Comparison of ENCODE assay signal across 1 cellular context in the genomic region with DNA sequence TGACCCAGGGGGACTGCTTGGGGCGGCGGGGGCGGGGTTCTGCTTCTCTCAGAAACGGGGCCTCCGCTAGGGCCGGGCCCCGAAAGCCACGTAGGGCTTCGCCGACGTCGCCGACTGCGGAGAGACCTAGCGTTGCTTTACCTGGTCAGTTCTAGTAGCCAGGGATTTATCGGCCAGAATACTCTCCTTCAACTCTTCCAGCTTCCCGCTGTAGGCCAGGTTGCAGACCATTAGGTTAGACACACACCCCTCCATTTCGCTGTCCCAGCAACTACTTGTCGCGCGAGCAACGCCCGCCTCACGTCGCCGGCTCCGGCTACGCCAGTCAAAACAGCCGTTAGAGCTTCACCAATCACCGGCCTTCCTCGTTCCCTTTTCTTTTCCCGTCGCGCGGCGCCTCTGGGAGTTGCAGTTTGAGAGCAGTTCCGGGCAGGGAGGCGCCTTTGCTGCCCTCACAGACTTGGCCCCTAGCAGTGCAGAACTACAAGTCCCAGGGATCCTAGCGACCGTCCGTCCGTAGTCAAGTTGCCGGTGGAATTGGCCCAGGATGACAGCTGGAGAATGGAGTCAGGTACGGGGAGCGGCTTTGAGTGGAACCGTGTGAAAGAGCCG.
TF ChIP-seq lines count a peak whose summit lies in the region.

A gene with protein sequence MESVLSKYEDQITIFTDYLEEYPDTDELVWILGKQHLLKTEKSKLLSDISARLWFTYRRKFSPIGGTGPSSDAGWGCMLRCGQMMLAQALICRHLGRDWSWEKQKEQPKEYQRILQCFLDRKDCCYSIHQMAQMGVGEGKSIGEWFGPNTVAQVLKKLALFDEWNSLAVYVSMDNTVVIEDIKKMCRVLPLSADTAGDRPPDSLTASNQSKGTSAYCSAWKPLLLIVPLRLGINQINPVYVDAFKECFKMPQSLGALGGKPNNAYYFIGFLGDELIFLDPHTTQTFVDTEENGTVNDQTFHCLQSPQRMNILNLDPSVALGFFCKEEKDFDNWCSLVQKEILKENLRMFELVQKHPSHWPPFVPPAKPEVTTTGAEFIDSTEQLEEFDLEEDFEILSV (plus strand): TSS at position 513 of the 612 bp plus-strand sequence. CDS start 49 bp downstream, at position 562.
A gene with protein sequence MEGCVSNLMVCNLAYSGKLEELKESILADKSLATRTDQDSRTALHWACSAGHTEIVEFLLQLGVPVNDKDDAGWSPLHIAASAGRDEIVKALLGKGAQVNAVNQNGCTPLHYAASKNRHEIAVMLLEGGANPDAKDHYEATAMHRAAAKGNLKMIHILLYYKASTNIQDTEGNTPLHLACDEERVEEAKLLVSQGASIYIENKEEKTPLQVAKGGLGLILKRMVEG (minus strand): TSS at position 277 of the 612 bp plus-strand sequence. CDS start 22 bp downstream, at position 255.

TF ChIP-seq in HEK293, 187 proteins besides CTCF, POLR2A, EP300 and RAD21 (continued from another document):
- TF ChIP-seq, protein P1, sequence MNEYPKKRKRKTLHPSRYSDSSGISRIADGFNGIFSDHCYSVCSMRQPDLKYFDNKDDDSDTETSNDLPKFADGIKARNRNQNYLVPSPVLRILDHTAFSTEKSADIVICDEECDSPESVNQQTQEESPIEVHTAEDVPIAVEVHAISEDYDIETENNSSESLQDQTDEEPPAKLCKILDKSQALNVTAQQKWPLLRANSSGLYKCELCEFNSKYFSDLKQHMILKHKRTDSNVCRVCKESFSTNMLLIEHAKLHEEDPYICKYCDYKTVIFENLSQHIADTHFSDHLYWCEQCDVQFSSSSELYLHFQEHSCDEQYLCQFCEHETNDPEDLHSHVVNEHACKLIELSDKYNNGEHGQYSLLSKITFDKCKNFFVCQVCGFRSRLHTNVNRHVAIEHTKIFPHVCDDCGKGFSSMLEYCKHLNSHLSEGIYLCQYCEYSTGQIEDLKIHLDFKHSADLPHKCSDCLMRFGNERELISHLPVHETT (tag by site-specific recombination; IDR thresholded peaks at IDR 0.05), result no peak
- TF ChIP-seq ZNF660 (tag by site-specific recombination; IDR thresholded peaks at IDR 0.05) (no peak; the same call in 1 of the 2 replicates), ZNF292 (tag by site-specific recombination; IDR thresholded peaks at IDR 0.05; ENCODE audit: borderline replicate concordance, low read depth) (no peak), ZNF747 (tag by site-specific recombination; IDR thresholded peaks at IDR 0.05) (no peak), ZNF530 (tag by site-specific recombination; IDR thresholded peaks at IDR 0.05; ENCODE audit: low read depth) (no peak), ZNF2 (tag by site-specific recombination; IDR thresholded peaks at IDR 0.05) (no peak), ZNF664 (tag by site-specific recombination; IDR thresholded peaks at IDR 0.05) (no peak), GFI1B (tag by site-specific recombination; IDR thresholded peaks at IDR 0.05) (no peak), ZNF391 (tag by site-specific recombination; IDR thresholded peaks at IDR 0.05; ENCODE audit: borderline replicate concordance, low read depth) (no peak), KLF10 (tag by site-specific recombination; IDR thresholded peaks at IDR 0.05) (peak; percentile 49; the same call in 1 of the 2 replicates), ZNF157 (tag by site-specific recombination; IDR thresholded peaks at IDR 0.05) (no peak), ZNF621 (tag by site-specific recombination; IDR thresholded peaks at IDR 0.05) (no peak), ZBTB21 (tag by site-specific recombination; IDR thresholded peaks at IDR 0.05) (no peak), ZNF37A (tag by site-specific recombination; IDR thresholded peaks at IDR 0.05) (no peak), ZNF629 (tag by site-specific recombination; IDR thresholded peaks at IDR 0.05) (no peak), HOXA7 (CRISPR knock-in tag; IDR thresholded peaks at IDR 0.05; ENCODE audit: borderline replicate concordance) (no peak), ZNF175 (tag by site-specific recombination; IDR thresholded peaks at IDR 0.05) (no peak), ZNF335 (tag by site-specific recombination; conservative IDR thresholded peaks at IDR 0.05) (peak; percentile 93), OSR2 (tag by site-specific recombination; IDR thresholded peaks at IDR 0.05) (no peak)
- TF ChIP-seq, protein P2, sequence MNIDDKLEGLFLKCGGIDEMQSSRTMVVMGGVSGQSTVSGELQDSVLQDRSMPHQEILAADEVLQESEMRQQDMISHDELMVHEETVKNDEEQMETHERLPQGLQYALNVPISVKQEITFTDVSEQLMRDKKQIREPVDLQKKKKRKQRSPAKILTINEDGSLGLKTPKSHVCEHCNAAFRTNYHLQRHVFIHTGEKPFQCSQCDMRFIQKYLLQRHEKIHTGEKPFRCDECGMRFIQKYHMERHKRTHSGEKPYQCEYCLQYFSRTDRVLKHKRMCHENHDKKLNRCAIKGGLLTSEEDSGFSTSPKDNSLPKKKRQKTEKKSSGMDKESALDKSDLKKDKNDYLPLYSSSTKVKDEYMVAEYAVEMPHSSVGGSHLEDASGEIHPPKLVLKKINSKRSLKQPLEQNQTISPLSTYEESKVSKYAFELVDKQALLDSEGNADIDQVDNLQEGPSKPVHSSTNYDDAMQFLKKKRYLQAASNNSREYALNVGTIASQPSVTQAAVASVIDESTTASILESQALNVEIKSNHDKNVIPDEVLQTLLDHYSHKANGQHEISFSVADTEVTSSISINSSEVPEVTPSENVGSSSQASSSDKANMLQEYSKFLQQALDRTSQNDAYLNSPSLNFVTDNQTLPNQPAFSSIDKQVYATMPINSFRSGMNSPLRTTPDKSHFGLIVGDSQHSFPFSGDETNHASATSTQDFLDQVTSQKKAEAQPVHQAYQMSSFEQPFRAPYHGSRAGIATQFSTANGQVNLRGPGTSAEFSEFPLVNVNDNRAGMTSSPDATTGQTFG (tag by site-specific recombination; IDR thresholded peaks at IDR 0.05; ENCODE audit: borderline replicate concordance), result no peak
- TF ChIP-seq, protein P3, sequence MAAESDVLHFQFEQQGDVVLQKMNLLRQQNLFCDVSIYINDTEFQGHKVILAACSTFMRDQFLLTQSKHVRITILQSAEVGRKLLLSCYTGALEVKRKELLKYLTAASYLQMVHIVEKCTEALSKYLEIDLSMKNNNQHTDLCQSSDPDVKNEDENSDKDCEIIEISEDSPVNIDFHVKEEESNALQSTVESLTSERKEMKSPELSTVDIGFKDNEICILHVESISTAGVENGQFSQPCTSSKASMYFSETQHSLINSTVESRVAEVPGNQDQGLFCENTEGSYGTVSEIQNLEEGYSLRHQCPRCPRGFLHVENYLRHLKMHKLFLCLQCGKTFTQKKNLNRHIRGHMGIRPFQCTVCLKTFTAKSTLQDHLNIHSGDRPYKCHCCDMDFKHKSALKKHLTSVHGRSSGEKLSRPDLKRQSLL (tag by site-specific recombination; IDR thresholded peaks at IDR 0.05), result no peak
- TF ChIP-seq, protein P4, sequence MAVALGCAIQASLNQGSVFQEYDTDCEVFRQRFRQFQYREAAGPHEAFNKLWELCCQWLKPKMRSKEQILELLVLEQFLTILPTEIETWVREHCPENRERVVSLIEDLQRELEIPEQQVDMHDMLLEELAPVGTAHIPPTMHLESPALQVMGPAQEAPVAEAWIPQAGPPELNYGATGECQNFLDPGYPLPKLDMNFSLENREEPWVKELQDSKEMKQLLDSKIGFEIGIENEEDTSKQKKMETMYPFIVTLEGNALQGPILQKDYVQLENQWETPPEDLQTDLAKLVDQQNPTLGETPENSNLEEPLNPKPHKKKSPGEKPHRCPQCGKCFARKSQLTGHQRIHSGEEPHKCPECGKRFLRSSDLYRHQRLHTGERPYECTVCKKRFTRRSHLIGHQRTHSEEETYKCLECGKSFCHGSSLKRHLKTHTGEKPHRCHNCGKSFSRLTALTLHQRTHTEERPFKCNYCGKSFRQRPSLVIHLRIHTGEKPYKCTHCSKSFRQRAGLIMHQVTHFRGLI (tag by site-specific recombination; IDR thresholded peaks at IDR 0.05), result no peak
- TF ChIP-seq, protein P5, sequence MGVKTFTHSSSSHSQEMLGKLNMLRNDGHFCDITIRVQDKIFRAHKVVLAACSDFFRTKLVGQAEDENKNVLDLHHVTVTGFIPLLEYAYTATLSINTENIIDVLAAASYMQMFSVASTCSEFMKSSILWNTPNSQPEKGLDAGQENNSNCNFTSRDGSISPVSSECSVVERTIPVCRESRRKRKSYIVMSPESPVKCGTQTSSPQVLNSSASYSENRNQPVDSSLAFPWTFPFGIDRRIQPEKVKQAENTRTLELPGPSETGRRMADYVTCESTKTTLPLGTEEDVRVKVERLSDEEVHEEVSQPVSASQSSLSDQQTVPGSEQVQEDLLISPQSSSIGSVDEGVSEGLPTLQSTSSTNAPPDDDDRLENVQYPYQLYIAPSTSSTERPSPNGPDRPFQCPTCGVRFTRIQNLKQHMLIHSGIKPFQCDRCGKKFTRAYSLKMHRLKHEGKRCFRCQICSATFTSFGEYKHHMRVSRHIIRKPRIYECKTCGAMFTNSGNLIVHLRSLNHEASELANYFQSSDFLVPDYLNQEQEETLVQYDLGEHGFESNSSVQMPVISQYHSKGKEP (tag by site-specific recombination; IDR thresholded peaks at IDR 0.05), result no peak
- TF ChIP-seq, protein P6, sequence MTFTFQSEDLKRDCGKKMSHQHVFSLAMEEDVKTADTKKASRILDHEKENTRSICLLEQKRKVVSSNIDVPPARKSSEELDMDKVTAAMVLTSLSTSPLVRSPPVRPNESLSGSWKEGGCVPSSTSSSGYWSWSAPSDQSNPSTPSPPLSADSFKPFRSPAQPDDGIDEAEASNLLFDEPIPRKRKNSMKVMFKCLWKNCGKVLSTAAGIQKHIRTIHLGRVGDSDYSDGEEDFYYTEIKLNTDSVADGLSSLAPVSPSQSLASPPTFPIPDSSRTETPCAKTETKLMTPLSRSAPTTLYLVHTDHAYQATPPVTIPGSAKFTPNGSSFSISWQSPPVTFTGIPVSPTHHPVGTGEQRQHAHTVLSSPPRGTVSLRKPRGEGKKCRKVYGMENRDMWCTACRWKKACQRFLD (tag by site-specific recombination; IDR thresholded peaks at IDR 0.05), result no peak
